Comparison of ENCODE assay signal across 26 cellular contexts in genomic region chr2:42762823-42763804, GRCh38. TPM values are rescaled to one million over a fixed set of nuclear protein-coding genes. Genes with fewer than 3 reads are reported as not detected.
A peak's percentile ranks its signal among the peaks of the same experiment; 100 is the strongest.
DNase-seq lines count a peak whose midpoint lies in the region; ATAC-seq and TF ChIP-seq lines count a peak whose summit lies in the region.
"Had no signal": no experiment of that assay in that cellular context is flagged by ENCODE, and none has a peak within 500 bp of the region (broad histone marks: within the 10 kb centered on the region; RNA-seq: fewer than 3 reads in every experiment).

No MANE protein-coding gene starts in this region.

- H3K27me3 ChIP-seq in endodermal cell (ENCODE audit: control insufficient read depth, insufficient read depth, low read length, poor library complexity, severe bottlenecking) (no peaks in the 10 kb centered on the region), neural progenitor cell (no peaks in the 10 kb centered on the region)
- H3K27me3 ChIP-seq: ascending aorta, cardiac muscle cell, Peyer's patch had no signal

- H2AFZ ChIP-seq in neural progenitor cell (replicated peaks): no peak overlapping the region

- H3K36me3 ChIP-seq in endodermal cell (ENCODE audit: control insufficient read depth, insufficient read depth, low read length): no peaks in the 10 kb centered on the region
- H3K36me3 ChIP-seq in neural progenitor cell: no peaks in the 10 kb centered on the region
- H3K36me3 ChIP-seq: ascending aorta, cardiac muscle cell, Peyer's patch, WERI-Rb-1 had no signal

- H4K20me1 ChIP-seq in neural progenitor cell (ENCODE audit: low read depth): no peaks in the 10 kb centered on the region

- H3K79me2 ChIP-seq in neural progenitor cell (ENCODE audit: low read depth): no peaks in the 10 kb centered on the region

- ATAC-seq in stimulated activated naive CD8-positive, alpha-beta T cell treated with anti-CD3 and anti-CD28 coated beads, Interleukin-15, amount 100 ng/mL, for 72 hours: no peak
- ATAC-seq in stimulated activated naive CD8-positive, alpha-beta T cell treated with anti-CD3 and anti-CD28 coated beads, Interleukin-15, Interleukin-2, amounts not matched to agents 100 U/mL and 50 U/mL, for 24 hours: no peak
- ATAC-seq in HG02852 (IDR thresholded peaks at IDR 0.05; ENCODE audit: unreplicated experiment): no peak

- TF ChIP-seq CTCF in endodermal cell (conservative IDR thresholded peaks at IDR 0.05): no peak
- no peak for TF ChIP-seq CTCF in neural progenitor cell (IDR thresholded peaks at IDR 0.05)

- no peaks in the 10 kb centered on the region for H3F3A ChIP-seq in neural progenitor cell (ENCODE audit: low read depth)

- H3K9me3 Mint-ChIP-seq in stimulated activated naive CD8-positive, alpha-beta T cell treated with anti-CD3 and anti-CD28 coated beads, Interleukin-15, amount 100 ng/mL, for 72 hours: no peaks in the 10 kb centered on the region
- H3K9me3 Mint-ChIP-seq in endodermal cell (no peaks in the 10 kb centered on the region), neural progenitor cell (no peaks in the 10 kb centered on the region)
- H3K9me3 Mint-ChIP-seq: activated naive CD8-positive, alpha-beta T cell treated with anti-CD3 and anti-CD28 coated beads, Interleukin-2, amount 10 ng/mL, durations not matched to agents 7 days and 5 days; memory B cell; type B pancreatic cell had no signal

- H3K4me1 ChIP-seq in endodermal cell (ENCODE audit: control insufficient read depth, insufficient read depth, low read length) (no peaks in the 10 kb centered on the region), neural progenitor cell (no peaks in the 10 kb centered on the region)
- H3K4me1 ChIP-seq: ascending aorta, Peyer's patch, psoas muscle had no signal

- H3K27me3 Mint-ChIP-seq in stimulated activated naive CD8-positive, alpha-beta T cell treated with anti-CD3 and anti-CD28 coated beads, Interleukin-15, amount 100 ng/mL, for 72 hours: no peaks in the 10 kb centered on the region
- no peaks in the 10 kb centered on the region for H3K27me3 Mint-ChIP-seq in endodermal cell (ENCODE audit: insufficient read depth)
- peaks cover 4% of the 10 kb centered on the region for H3K27me3 Mint-ChIP-seq in neural progenitor cell (ENCODE audit: insufficient read depth, low read depth)
- H3K27me3 Mint-ChIP-seq: activated naive CD8-positive, alpha-beta T cell treated with anti-CD3 and anti-CD28 coated beads, Interleukin-2, amount 10 ng/mL, durations not matched to agents 7 days and 5 days; memory B cell; type B pancreatic cell had no signal

- WGBS in endodermal cell (ENCODE audit: insufficient coverage in 1 of 2, insufficient read length in 1 of 2), 2 experiments: 96 to 98% methylated on average over 30 to 45 of the region's 45 CpGs

- H3K36me3 Mint-ChIP-seq in endodermal cell (ENCODE audit: low read depth): peaks cover 18% of the 10 kb centered on the region
- peaks cover 6% of the 10 kb centered on the region for H3K36me3 Mint-ChIP-seq in neural progenitor cell
- H3K36me3 Mint-ChIP-seq: activated naive CD8-positive, alpha-beta T cell treated with anti-CD3 and anti-CD28 coated beads, Interleukin-2, amount 10 ng/mL, durations not matched to agents 7 days and 5 days; type B pancreatic cell had no signal

- peaks cover 4% of the 10 kb centered on the region for H3K4me1 Mint-ChIP-seq in stimulated activated naive CD8-positive, alpha-beta T cell treated with anti-CD3 and anti-CD28 coated beads, Interleukin-15, amount 100 ng/mL, for 72 hours
- H3K4me1 Mint-ChIP-seq in endodermal cell: no peaks in the 10 kb centered on the region
- peaks cover 2% of the 10 kb centered on the region for H3K4me1 Mint-ChIP-seq in neural progenitor cell

- H3K9me3 ChIP-seq in endodermal cell (ENCODE audit: control insufficient read depth, low read length) (no peaks in the 10 kb centered on the region), neural progenitor cell (ENCODE audit: low read depth) (no peaks in the 10 kb centered on the region)
- H3K9me3 ChIP-seq: ascending aorta, Peyer's patch, psoas muscle had no signal

- no peak overlapping the region for H3K4me3 Mint-ChIP-seq in stimulated activated naive CD8-positive, alpha-beta T cell treated with anti-CD3 and anti-CD28 coated beads, Interleukin-15, amount 100 ng/mL, for 72 hours
- H3K4me3 Mint-ChIP-seq in endodermal cell (no peak overlapping the region), neural progenitor cell (no peak overlapping the region)
- H3K4me3 Mint-ChIP-seq: activated naive CD8-positive, alpha-beta T cell treated with anti-CD3 and anti-CD28 coated beads, Interleukin-2, amount 10 ng/mL, durations not matched to agents 7 days and 5 days; memory B cell; type B pancreatic cell had no signal

- peak overlapping the region; percentile 51 to 59 for H3K27ac Mint-ChIP-seq in stimulated activated naive CD8-positive, alpha-beta T cell treated with anti-CD3 and anti-CD28 coated beads, Interleukin-15, amount 100 ng/mL, for 72 hours
- H3K27ac Mint-ChIP-seq in endodermal cell: peak overlapping the region; percentile 55
- H3K27ac Mint-ChIP-seq in neural progenitor cell: peak overlapping the region; percentile 26
- H3K27ac Mint-ChIP-seq: activated naive CD8-positive, alpha-beta T cell treated with anti-CD3 and anti-CD28 coated beads, Interleukin-2, amount 10 ng/mL, durations not matched to agents 7 days and 5 days; memory B cell; type B pancreatic cell had no signal

- DNase-seq in stimulated activated naive CD8-positive, alpha-beta T cell treated with anti-CD3 and anti-CD28 coated beads, Interleukin-15, amount 100 ng/mL, for 72 hours: no peak
- no peak for DNase-seq in stimulated activated naive CD8-positive, alpha-beta T cell treated with anti-CD3 and anti-CD28 coated beads, Interleukin-15, Interleukin-2, amounts not matched to agents 100 U/mL and 50 U/mL, for 24 hours
- DNase-seq in endodermal cell (peak; percentile 45), neural progenitor cell (ENCODE audit: low spot score) (no peak), NCI-H1092 treated with DMSO at 0.1 percent for 48 hours (lab: John Stamatoyannopoulos, UW) (no peak), NOMO-1 treated with dmso at 0.1 percent for 144 hours (lab: John Stamatoyannopoulos, UW; ENCODE audit: unreplicated experiment) (no peak)
- DNase-seq: activated naive CD8-positive, alpha-beta T cell treated with anti-CD3 and anti-CD28 coated beads, Interleukin-2, amount 10 ng/mL, durations not matched to agents 7 days and 5 days; Calu3; DMS79; effector CD4-positive, alpha-beta T cell; hypothalamus; IMR-90; NCI-H446 treated with DMSO at 0.1 percent for 48 hours; NCI-H774; psoas muscle; stimulated activated CD4-positive, alpha-beta T cell treated with anti-CD3 and anti-CD28 coated beads, Interleukin-15, amount 100 ng/mL, for 24 hours; stimulated activated CD4-positive, alpha-beta T cell treated with anti-CD3 and anti-CD28 coated beads, Interleukin-4, amount 100 ng/mL, for 4 hours; WERI-Rb-1 had no signal

- H3K4me2 ChIP-seq in neural progenitor cell: no peak overlapping the region

- no peak overlapping the region for H3K9ac ChIP-seq in endodermal cell (ENCODE audit: extremely low read depth, low read length, poor library complexity, severe bottlenecking)
- H3K9ac ChIP-seq in neural progenitor cell: no peak overlapping the region

- H3K4me3 ChIP-seq in endodermal cell (ENCODE audit: low read length): no peak overlapping the region
- no peak overlapping the region for H3K4me3 ChIP-seq in neural progenitor cell
- H3K4me3 ChIP-seq: ascending aorta, cardiac muscle cell, Peyer's patch, psoas muscle had no signal

- no peak overlapping the region for H3K27ac ChIP-seq in endodermal cell (ENCODE audit: low read depth, low read length)
- H3K27ac ChIP-seq in neural progenitor cell: no peak overlapping the region
- H3K27ac ChIP-seq: ascending aorta, C4-2B, cardiac muscle cell, epithelial cell of prostate, Peyer's patch, psoas muscle, WERI-Rb-1 had no signal

RNA-seq across cellular contexts. Expression of gene OXER1, which starts 0.8 kb away (rescaled TPM):
- total RNA-seq in endodermal cell (1 to 10 TPM; 3.5 to 6.5 TPM), neural progenitor cell (ENCODE audit: low replicate concordance) (0.62 and 0.88 TPM in 2 replicates)
- polyA plus RNA-seq in endodermal cell (2013, experiment 1 of 2): 2.4 TPM
- polyA plus RNA-seq in endodermal cell (2013, experiment 2 of 2): 2.1 TPM
- total RNA-seq: activated naive CD8-positive, alpha-beta T cell treated with anti-CD3 and anti-CD28 coated beads, Interleukin-2, amount 10 ng/mL, durations not matched to agents 7 days and 5 days; IMR-90 had no signal
- polyA plus RNA-seq: IMR-90 had no signal

RNA-seq across cellular contexts. Expression of gene HAAO, which starts 29.3 kb away (rescaled TPM):
- total RNA-seq in endodermal cell (10 to 100 TPM; 13.4 to 24.2 TPM), neural progenitor cell (ENCODE audit: low replicate concordance) (0.77 and 2.8 TPM in 2 replicates)
- 6.8 TPM for polyA plus RNA-seq in endodermal cell (2013, experiment 1 of 2)
- polyA plus RNA-seq in endodermal cell (2013, experiment 2 of 2): 7.2 TPM
